In genomic region chr22:38844661-38845367, GRCh38 we compare ENCODE assay signal across 12 cellular contexts. TPM values are rescaled to one million over a fixed set of nuclear protein-coding genes. Genes with fewer than 3 reads are reported as not detected.
DNase-seq lines count a peak whose midpoint lies in the region; ATAC-seq and TF ChIP-seq lines count a peak whose summit lies in the region.
"Had no signal": no experiment of that assay in that cellular context is flagged by ENCODE, and none has a peak within 500 bp of the region (broad histone marks: within the 10 kb centered on the region; RNA-seq: fewer than 3 reads in every experiment).

No MANE protein-coding gene starts in this region.

- ATAC-seq in sciatic nerve (peak; percentile 16), HG03439 (IDR thresholded peaks at IDR 0.05; ENCODE audit: unreplicated experiment) (no peak), HG03432 (IDR thresholded peaks at IDR 0.05; ENCODE audit: unreplicated experiment) (no peak)

- no peak for DNase-seq in activated CD4-positive, alpha-beta T cell treated with anti-CD3 and anti-CD28 coated beads, Interleukin-2, amount 10 ng/mL, durations not matched to agents 7 days and 5 days
- no peak for DNase-seq in activated CD4-positive, alpha-beta T cell treated with anti-CD3 and anti-CD28 coated beads for 48 hours
- DNase-seq in WERI-Rb-1 (no peak), fibroblast of peridontal ligament (ENCODE audit: extremely low read depth) (peak; percentile 62), sciatic nerve (ENCODE audit: low spot score) (no peak), NCI-H345 treated with DMSO at 0.1 percent for 48 hours (lab: John Stamatoyannopoulos, UW; ENCODE audit: unreplicated experiment) (no peak)
- DNase-seq: foreskin keratinocyte, MV-4-11, NCI-H524 treated with DMSO at 0.1 percent for 48 hours had no signal

- H3K27me3 ChIP-seq in WERI-Rb-1 (ENCODE audit: insufficient read depth, low read depth, severe bottlenecking), result no peaks in the 10 kb centered on the region

- H3K9me3 Mint-ChIP-seq in activated CD4-positive, alpha-beta T cell treated with anti-CD3 and anti-CD28 coated beads, Interleukin-2, amount 10 ng/mL, durations not matched to agents 7 days and 5 days, result no peaks in the 10 kb centered on the region

- CTCF ChIA-PET in activated CD4-positive, alpha-beta T cell treated with anti-CD3 and anti-CD28 coated beads, Interleukin-2, amount 10 ng/mL, durations not matched to agents 7 days and 5 days (lab: Charles Lee), result interaction anchor here (1.4 kb wide), 1 partner anchor 25 kb away, joined by 3 read pairs; no protein-coding TSS in a partner anchor

- intact Hi-C loops in sciatic nerve (cut with DNase I), result no loop called here

- TF ChIP-seq CTCF in WERI-Rb-1 (IDR thresholded peaks at IDR 0.05; ENCODE audit: low read depth, low read length), result no peak

- no peaks in the 10 kb centered on the region for H3K36me3 ChIP-seq in WERI-Rb-1
- H3K36me3 ChIP-seq: HAP-1 had no signal

- peaks cover 5% of the 10 kb centered on the region for H3K4me1 Mint-ChIP-seq in activated CD4-positive, alpha-beta T cell treated with anti-CD3 and anti-CD28 coated beads, Interleukin-2, amount 10 ng/mL, durations not matched to agents 7 days and 5 days

- H3K36me3 Mint-ChIP-seq in activated CD4-positive, alpha-beta T cell treated with anti-CD3 and anti-CD28 coated beads, Interleukin-2, amount 10 ng/mL, durations not matched to agents 7 days and 5 days (ENCODE audit: low read depth), result no peaks in the 10 kb centered on the region

- H3K4me3 Mint-ChIP-seq in activated CD4-positive, alpha-beta T cell treated with anti-CD3 and anti-CD28 coated beads, Interleukin-2, amount 10 ng/mL, durations not matched to agents 7 days and 5 days, result peak overlapping the region; percentile 48

- H3K9me3 ChIP-seq in WERI-Rb-1 (ENCODE audit: severe bottlenecking), result no peaks in the 10 kb centered on the region
- H3K9me3 ChIP-seq: HAP-1 had no signal

- H3K27ac ChIP-seq in WERI-Rb-1, result no peak overlapping the region
- H3K27ac ChIP-seq: foreskin keratinocyte had no signal

- POLR2A ChIA-PET in activated CD4-positive, alpha-beta T cell treated with anti-CD3 and anti-CD28 coated beads, Interleukin-2, amount 10 ng/mL, durations not matched to agents 7 days and 5 days (lab: Charles Lee), result interaction anchor here (0.5 kb wide), 1 partner anchor 76 kb away, joined by 3 read pairs; no protein-coding TSS in a partner anchor

- no peak overlapping the region for H3K27ac Mint-ChIP-seq in activated CD4-positive, alpha-beta T cell treated with anti-CD3 and anti-CD28 coated beads, Interleukin-2, amount 10 ng/mL, durations not matched to agents 7 days and 5 days

- H3K4me3 ChIP-seq in WERI-Rb-1 (ENCODE audit: low read depth, low read length), result peak overlapping the region; percentile 47; the same call in 1 of the 2 replicates

- peaks cover 51% of the 10 kb centered on the region for H3K27me3 Mint-ChIP-seq in activated CD4-positive, alpha-beta T cell treated with anti-CD3 and anti-CD28 coated beads, Interleukin-2, amount 10 ng/mL, durations not matched to agents 7 days and 5 days

RNA-seq across cellular contexts. Expression of gene NPTXR, which starts 1.0 kb away (rescaled TPM):
- total RNA-seq in activated CD4-positive, alpha-beta T cell treated with anti-CD3 and anti-CD28 coated beads, Interleukin-2, amount 10 ng/mL, durations not matched to agents 7 days and 5 days, result 1 to 10 TPM; 1.1 to 1.2 TPM
- total RNA-seq in sciatic nerve, result 6.9 TPM

RNA-seq across cellular contexts. Expression of gene CBX6, which starts 27.2 kb away (rescaled TPM):
- 10 to 100 TPM; 56.0 to 60.5 TPM for total RNA-seq in activated CD4-positive, alpha-beta T cell treated with anti-CD3 and anti-CD28 coated beads, Interleukin-2, amount 10 ng/mL, durations not matched to agents 7 days and 5 days
- total RNA-seq in sciatic nerve, result 83.5 TPM

RNA-seq across cellular contexts. Expression of gene DNAL4, which starts 50.9 kb away (rescaled TPM):
- total RNA-seq in activated CD4-positive, alpha-beta T cell treated with anti-CD3 and anti-CD28 coated beads, Interleukin-2, amount 10 ng/mL, durations not matched to agents 7 days and 5 days, result 10 to 100 TPM in 1 of 2 experiments, 1 to 10 TPM in 1; 7.9 to 10.2 TPM
- 11.1 TPM for total RNA-seq in sciatic nerve
